ENCODE assay signal across 9 cellular contexts in the genomic region with DNA sequence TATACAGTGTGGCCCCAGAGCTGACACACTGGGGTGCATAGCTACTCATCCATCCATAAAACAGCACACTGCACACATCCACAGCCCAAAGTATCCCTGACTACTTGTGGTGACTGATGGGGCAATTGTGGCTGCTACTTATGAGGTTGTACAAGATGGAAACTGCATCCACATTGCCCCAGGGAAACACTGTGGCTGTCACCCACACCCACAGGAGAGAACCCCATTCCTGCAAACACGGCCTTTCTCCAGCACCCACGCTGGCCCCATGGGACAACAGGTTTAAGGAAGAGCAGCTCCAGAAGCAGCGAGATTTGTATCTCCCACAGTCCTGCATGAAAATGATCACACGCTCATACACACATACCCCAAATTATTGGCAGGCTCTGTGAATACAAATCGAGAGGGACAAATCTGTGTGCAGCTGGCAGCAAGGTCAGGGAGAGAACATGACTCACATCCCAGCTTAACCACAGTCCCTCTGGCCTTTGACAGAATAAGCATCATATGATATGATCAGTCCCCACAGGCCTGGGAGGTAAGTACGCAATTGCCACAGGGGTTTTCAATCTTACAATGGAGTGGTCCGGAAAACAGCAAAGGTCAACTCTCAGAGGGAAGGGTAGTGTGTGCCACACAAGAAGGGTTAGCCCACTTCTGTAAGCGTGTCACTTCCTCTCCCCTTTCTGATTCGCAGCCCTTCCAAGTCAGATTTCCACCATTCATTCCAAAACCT.
DNase-seq lines count a peak whose midpoint lies in the region; ATAC-seq and TF ChIP-seq lines count a peak whose summit lies in the region.
"Had no signal": no experiment of that assay in that cellular context is flagged by ENCODE, and none has a peak within 500 bp of the region (broad histone marks: within the 10 kb centered on the region; RNA-seq: fewer than 3 reads in every experiment).

No MANE protein-coding gene starts in this region.

- H3K27ac Mint-ChIP-seq in activated naive CD4-positive, alpha-beta T cell treated with anti-CD3 and anti-CD28 coated beads, Interleukin-2, amount 50 U/mL, for 72 hours = peak overlapping the region; percentile 25 to 72
- H3K27ac Mint-ChIP-seq in effector memory CD8-positive, alpha-beta T cell = peak overlapping the region; percentile 44 to 61
- H3K27ac Mint-ChIP-seq in CD14-positive monocyte = no peak overlapping the region
- H3K27ac Mint-ChIP-seq: activated naive CD8-positive, alpha-beta T cell treated with anti-CD3 and anti-CD28 coated beads, Interleukin-2, amount 10 ng/mL, durations not matched to agents 7 days and 5 days had no signal

- ATAC-seq in activated naive CD4-positive, alpha-beta T cell treated with anti-CD3 and anti-CD28 coated beads, Interleukin-2, amount 50 U/mL, for 72 hours = peak; percentile 86 to 91
- ATAC-seq in effector memory CD8-positive, alpha-beta T cell (replicated peaks) = peak; percentile 60

- intact Hi-C loops in CD14-positive monocyte (cut with micrococcal nuclease) = no loop called here

- no peaks in the 10 kb centered on the region for H3K27me3 Mint-ChIP-seq in effector memory CD8-positive, alpha-beta T cell
- H3K27me3 Mint-ChIP-seq in CD14-positive monocyte (ENCODE audit: low read depth in 3 of 3) = peaks cover 0 to 4% (median 2%) of the 10 kb centered on the region in 3 donors
- H3K27me3 Mint-ChIP-seq: activated naive CD8-positive, alpha-beta T cell treated with anti-CD3 and anti-CD28 coated beads, Interleukin-2, amount 10 ng/mL, durations not matched to agents 7 days and 5 days had no signal

- H3K9me3 Mint-ChIP-seq in activated naive CD4-positive, alpha-beta T cell treated with anti-CD3 and anti-CD28 coated beads, Interleukin-2, amount 50 U/mL, for 72 hours = no peaks in the 10 kb centered on the region
- H3K9me3 Mint-ChIP-seq in effector memory CD8-positive, alpha-beta T cell = no peaks in the 10 kb centered on the region
- no peaks in the 10 kb centered on the region for H3K9me3 Mint-ChIP-seq in CD14-positive monocyte
- H3K9me3 Mint-ChIP-seq: activated naive CD8-positive, alpha-beta T cell treated with anti-CD3 and anti-CD28 coated beads, Interleukin-2, amount 10 ng/mL, durations not matched to agents 7 days and 5 days had no signal

- no peaks in the 10 kb centered on the region for H3K36me3 ChIP-seq in MG63

- H3K4me3 Mint-ChIP-seq in effector memory CD8-positive, alpha-beta T cell = no peak overlapping the region
- H3K4me3 Mint-ChIP-seq in CD14-positive monocyte = no peak overlapping the region
- H3K4me3 Mint-ChIP-seq: activated naive CD8-positive, alpha-beta T cell treated with anti-CD3 and anti-CD28 coated beads, Interleukin-2, amount 10 ng/mL, durations not matched to agents 7 days and 5 days had no signal

- no peaks in the 10 kb centered on the region for H3K9me3 ChIP-seq in MG63

- no peak overlapping the region for H3K4me3 ChIP-seq in MG63

- DNase-seq in activated naive CD4-positive, alpha-beta T cell treated with anti-CD3 and anti-CD28 coated beads, Interleukin-2, amount 50 U/mL, for 72 hours (ENCODE audit: low spot score in 2 of 2) = peak; percentile 34 to 72
- no peak for DNase-seq in activated naive CD4-positive, alpha-beta T cell treated with Interleukin-2 at 50 U/mL for 16 hours
- peak; percentile 56 for DNase-seq in MG63
- no peak for DNase-seq in effector memory CD8-positive, alpha-beta T cell
- peak; percentile 17 to 62 for DNase-seq in stimulated activated CD8-positive, alpha-beta memory T cell treated with anti-CD3 and anti-CD28 coated beads, Interleukin-7, amount 100 ng/mL, for 48 hours (ENCODE audit: extremely low read depth in 1 of 2, low read depth in 1 of 2)
- no peak for DNase-seq in cerebellar nuclear complex (lab: John Stamatoyannopoulos, UW)
- DNase-seq in CD14-positive monocyte (ENCODE audit: low spot score) = no peak
- DNase-seq in stimulated activated naive CD4-positive, alpha-beta T cell treated with Interleukin-2 at 50 U/mL for 16 hours (lab: John Stamatoyannopoulos, UW) = no peak
- DNase-seq: activated naive CD8-positive, alpha-beta T cell treated with anti-CD3 and anti-CD28 coated beads, Interleukin-2, amount 10 ng/mL, durations not matched to agents 7 days and 5 days had no signal

- peaks cover 10 to 21% of the 10 kb centered on the region in 2 donors for H3K4me1 Mint-ChIP-seq in effector memory CD8-positive, alpha-beta T cell (ENCODE audit: low read depth in 2 of 2)
- no peaks in the 10 kb centered on the region for H3K4me1 Mint-ChIP-seq in CD14-positive monocyte
- H3K4me1 Mint-ChIP-seq: activated naive CD8-positive, alpha-beta T cell treated with anti-CD3 and anti-CD28 coated beads, Interleukin-2, amount 10 ng/mL, durations not matched to agents 7 days and 5 days had no signal

- no peaks in the 10 kb centered on the region for H3K36me3 Mint-ChIP-seq in activated naive CD4-positive, alpha-beta T cell treated with anti-CD3 and anti-CD28 coated beads, Interleukin-2, amount 50 U/mL, for 72 hours
- H3K36me3 Mint-ChIP-seq in effector memory CD8-positive, alpha-beta T cell (ENCODE audit: insufficient read depth) = peaks cover 48% of the 10 kb centered on the region
- no peaks in the 10 kb centered on the region for H3K36me3 Mint-ChIP-seq in CD14-positive monocyte

- TF ChIP-seq CTCF in CD14-positive monocyte (IDR thresholded peaks at IDR 0.05) = no peak

- H3K27me3 ChIP-seq in MG63 = no peaks in the 10 kb centered on the region

Comparison
In these comparisons a context has a peak if more than half of its experiments do, and no peak if none do; other contexts are left out.
1. DNase-seq: peak in activated naive CD4-positive, alpha-beta T cell treated with anti-CD3 and anti-CD28 coated beads, Interleukin-2, amount 50 U/mL, for 72 hours (2 of 2), MG63 (single experiment) and stimulated activated CD8-positive, alpha-beta memory T cell treated with anti-CD3 and anti-CD28 coated beads, Interleukin-7, amount 100 ng/mL, for 48 hours (2 of 2); none in activated naive CD4-positive, alpha-beta T cell treated with Interleukin-2 at 50 U/mL for 16 hours (single experiment), effector memory CD8-positive, alpha-beta T cell (0 of 3), cerebellar nuclear complex (0 of 2), CD14-positive monocyte (single experiment) and stimulated activated naive CD4-positive, alpha-beta T cell treated with Interleukin-2 at 50 U/mL for 16 hours (single experiment).
2. H3K27ac Mint-ChIP-seq: peak in activated naive CD4-positive, alpha-beta T cell treated with anti-CD3 and anti-CD28 coated beads, Interleukin-2, amount 50 U/mL, for 72 hours (2 of 2) and effector memory CD8-positive, alpha-beta T cell (2 of 2); none in CD14-positive monocyte (0 of 7).